ENCODE assay signal across 12 cellular contexts in genomic region chr20:63751471-63752271, GRCh38. TPM values are rescaled to one million over a fixed set of nuclear protein-coding genes. Genes with fewer than 3 reads are reported as not detected.
DNase-seq lines count a peak whose midpoint lies in the region; ATAC-seq and TF ChIP-seq lines count a peak whose summit lies in the region.
"Had no signal": no experiment of that assay in that cellular context is flagged by ENCODE, and none has a peak within 500 bp of the region (broad histone marks: within the 10 kb centered on the region; RNA-seq: fewer than 3 reads in every experiment).

No MANE protein-coding gene starts in this region.

- CTCF ChIA-PET in HEK293T (lab: Yijun Ruan, JAX) = no interaction called here

- intact Hi-C loops in thyroid gland (cut with DNase I) = no loop called here

- no peaks in the 10 kb centered on the region for H3K36me3 Mint-ChIP-seq in effector memory CD8-positive, alpha-beta T cell (ENCODE audit: insufficient read depth)
- H3K36me3 Mint-ChIP-seq: stimulated activated naive B cell treated with anti-CD40 and anti-IgM and Interleukin-4, amounts not matched to agents 10 μg/mL and 1 μg/mL and 100 μg/mL, for 72 hours had no signal

- H3K4me1 Mint-ChIP-seq in effector memory CD8-positive, alpha-beta T cell (ENCODE audit: low read depth in 2 of 2) = peaks cover 24 to 29% of the 10 kb centered on the region in 2 donors

- POLR2A ChIA-PET in HEK293T (lab: Yijun Ruan, JAX) = interaction anchor here (1.9 kb wide), 1 partner anchor 11 kb away, joined by 8 read pairs; no protein-coding TSS in a partner anchor

- WGBS in thyroid gland, 2 donors = 78 to 91% methylated on average over 14 to 27 of the region's 45 CpGs

- peaks cover 9 to 17% of the 10 kb centered on the region in 2 donors for H3K4me1 ChIP-seq in thyroid gland

- ATAC-seq in effector memory CD8-positive, alpha-beta T cell (replicated peaks) = peak; percentile 17
- no peak for ATAC-seq in HG03457 (IDR thresholded peaks at IDR 0.05; ENCODE audit: unreplicated experiment)
- ATAC-seq: stimulated activated naive B cell treated with anti-CD40 and anti-IgM and Interleukin-4, amounts not matched to agents 10 μg/mL and 1 μg/mL and 100 μg/mL, for 72 hours had no signal

- H3K27ac Mint-ChIP-seq in effector memory CD8-positive, alpha-beta T cell = peak overlapping the region; percentile 68 to 81
- H3K27ac Mint-ChIP-seq: stimulated activated naive B cell treated with anti-CD40 and anti-IgM and Interleukin-4, amounts not matched to agents 10 μg/mL and 1 μg/mL and 100 μg/mL, for 72 hours had no signal

- no peak overlapping the region for H3K27ac ChIP-seq in thyroid gland
- H3K27ac ChIP-seq: C4-2B had no signal

- no peak for TF ChIP-seq POLR2A in thyroid gland (IDR thresholded peaks at IDR 0.05)

- no peaks in the 10 kb centered on the region for H3K27me3 Mint-ChIP-seq in effector memory CD8-positive, alpha-beta T cell
- H3K27me3 Mint-ChIP-seq: stimulated activated naive B cell treated with anti-CD40 and anti-IgM and Interleukin-4, amounts not matched to agents 10 μg/mL and 1 μg/mL and 100 μg/mL, for 72 hours had no signal

- peak; percentile 28 for DNase-seq in activated naive CD4-positive, alpha-beta T cell treated with Interleukin-2 at 50 U/mL for 16 hours
- DNase-seq in activated naive CD4-positive, alpha-beta T cell treated with anti-CD3 and anti-CD28 coated beads, Interleukin-2, amount 50 U/mL, for 16 hours = no peak
- DNase-seq in NCI-H2171 treated with DMSO at 0.1 percent for 48 hours (lab: John Stamatoyannopoulos, UW) (peak; percentile 36), thyroid gland (peak; percentile 48 to 72), HEK293T (ENCODE audit: extremely low spot score) (no peak), AG20443 (ENCODE audit: low spot score) (no peak)
- no peak for DNase-seq in effector memory CD8-positive, alpha-beta T cell
- DNase-seq: Kasumi-1; stimulated activated naive B cell treated with anti-CD40 and anti-IgM and Interleukin-4, amounts not matched to agents 10 μg/mL and 1 μg/mL and 100 μg/mL, for 72 hours had no signal

- H3K9me3 Mint-ChIP-seq in effector memory CD8-positive, alpha-beta T cell = no peaks in the 10 kb centered on the region

- no peak for TF ChIP-seq CTCF in thyroid gland (IDR thresholded peaks at IDR 0.05)

- H3K4me3 Mint-ChIP-seq in effector memory CD8-positive, alpha-beta T cell = peak overlapping the region; percentile 67 to 72
- H3K4me3 Mint-ChIP-seq: stimulated activated naive B cell treated with anti-CD40 and anti-IgM and Interleukin-4, amounts not matched to agents 10 μg/mL and 1 μg/mL and 100 μg/mL, for 72 hours had no signal

- H3K27me3 ChIP-seq in thyroid gland = no peaks in the 10 kb centered on the region

- H3K9me3 ChIP-seq in thyroid gland = no peaks in the 10 kb centered on the region

- H3K36me3 ChIP-seq in thyroid gland = peaks cover 0 to 1% of the 10 kb centered on the region in 2 donors

- H3K4me3 ChIP-seq in thyroid gland (replicated peaks in 1 of 3) = no peak overlapping the region

TF ChIP-seq in HEK293T, 16 proteins besides CTCF, POLR2A, EP300 and RAD21:
- TF ChIP-seq HDGF (IDR thresholded peaks at IDR 0.05; ENCODE audit: borderline replicate concordance) = no peak

RNA-seq across cellular contexts. Expression of gene SLC2A4RG, which starts 12.1 kb away (rescaled TPM):
- total RNA-seq in thyroid gland = 10 to 100 TPM; 26.0 to 55.9 (median 39.3) TPM

RNA-seq across cellular contexts. Expression of gene LIME1, which starts 15.2 kb away (rescaled TPM):
- total RNA-seq in thyroid gland = 10 to 100 TPM in 2 of 4 donors, 1 to 10 TPM in 2; 8.7 to 25.0 (median 11.5) TPM

RNA-seq across cellular contexts. Expression of gene ZGPAT, which starts 43.8 kb away (rescaled TPM):
- 10 to 100 TPM; 27.7 to 36.3 (median 30.0) TPM for total RNA-seq in thyroid gland

RNA-seq across cellular contexts. Expression of gene ARFRP1, which starts 43.9 kb away (rescaled TPM):
- 10 to 100 TPM; 43.6 to 52.1 (median 46.7) TPM for total RNA-seq in thyroid gland

RNA-seq across cellular contexts. Expression of gene TNFRSF6B, which starts 55.2 kb away (rescaled TPM):
- total RNA-seq in thyroid gland = 10 to 100 TPM in 2 of 4 donors, 1 to 10 TPM in 2; 6.7 to 15.5 (median 10.5) TPM
- total RNA-seq: T-helper 1 cell treated with Interleukin-12 subunit alpha and Interleukin-12 subunit beta and Interleukin-4 antibody, amounts not matched to agents 30 ng/mL and 1 ng/mL, for 36 hours had no signal

Comparison
In these comparisons a context has a peak if more than half of its experiments do, and no peak if none do; other contexts are left out.
1. DNase-seq: peak in activated naive CD4-positive, alpha-beta T cell treated with Interleukin-2 at 50 U/mL for 16 hours (single experiment), NCI-H2171 treated with DMSO at 0.1 percent for 48 hours (single experiment) and thyroid gland (2 of 2); none in activated naive CD4-positive, alpha-beta T cell treated with anti-CD3 and anti-CD28 coated beads, Interleukin-2, amount 50 U/mL, for 16 hours (single experiment), effector memory CD8-positive, alpha-beta T cell (0 of 3), HEK293T (single experiment) and AG20443 (single experiment).